Comparison of ENCODE assay signal across 9 cellular contexts in genomic region chr1:111223126-111223443, GRCh38. TPM values are rescaled to one million over a fixed set of nuclear protein-coding genes. Genes with fewer than 3 reads are reported as not detected.
A peak's percentile ranks its signal among the peaks of the same experiment; 100 is the strongest.
DNase-seq lines count a peak whose midpoint lies in the region; ATAC-seq and TF ChIP-seq lines count a peak whose summit lies in the region.
"Had no signal": no experiment of that assay in that cellular context is flagged by ENCODE, and none has a peak within 500 bp of the region (broad histone marks: within the 10 kb centered on the region; RNA-seq: fewer than 3 reads in every experiment).

No MANE protein-coding gene starts in this region.

- no peak overlapping the region for H2BK5ac ChIP-seq in H9 (ENCODE audit: insufficient read length, low read length)
- H2BK5ac ChIP-seq in mesendoderm (ENCODE audit: low read length) = no peak overlapping the region

- H2AK5ac ChIP-seq in H9 (ENCODE audit: insufficient read length, low read length) (no peak overlapping the region), mesendoderm (ENCODE audit: low read length) (no peak overlapping the region)

- H4K8ac ChIP-seq in H9 (replicated peaks; ENCODE audit: insufficient read length, low read depth, low read length) = no peak overlapping the region
- H4K8ac ChIP-seq in mesendoderm (ENCODE audit: low read depth, low read length) = no peak overlapping the region

- no peak overlapping the region for H3K4ac ChIP-seq in H9 (ENCODE audit: low read depth, low read length)
- H3K4ac ChIP-seq in mesendoderm (ENCODE audit: low read depth, low read length) = no peak overlapping the region

- intact Hi-C loops in sigmoid colon (cut with DNase I) = loop anchor here (1.0 to 2.0 kb wide), 2 partner anchors 176 to 546 kb away; no protein-coding TSS in a partner anchor

- H3K9ac ChIP-seq in H9 (ENCODE audit: extremely low read depth, insufficient read length, low read length) = no peak overlapping the region
- peak overlapping the region; percentile 3 for H3K9ac ChIP-seq in mesendoderm (ENCODE audit: low read length)
- no peak overlapping the region for H3K9ac ChIP-seq in endodermal cell (ENCODE audit: extremely low read depth, low read length, poor library complexity, severe bottlenecking)

- H3K4me1 Mint-ChIP-seq in H9 (peaks cover 50 to 54% of the 10 kb centered on the region in 2 experiments), endodermal cell (peaks cover 44% of the 10 kb centered on the region)

- no CpG with 5 or more reads among the region's 1 CpG for whole genome bisulfite sequencing in H9 (ENCODE audit: extremely low coverage, insufficient read length, low lambda C conversion rate)
- no CpG with 5 or more reads among the region's 1 CpG for WGBS in mesendoderm (ENCODE audit: extremely low coverage, insufficient coverage, low lambda C conversion rate)
- 59 to 62% methylated on average over 1 of the region's 1 CpG for WGBS in sigmoid colon, 2 donors
- 65 to 86% methylated on average over 1 of the region's 1 CpG for WGBS in endodermal cell (ENCODE audit: insufficient coverage in 1 of 2, insufficient read length in 1 of 2), 2 experiments

- H3K79me1 ChIP-seq in H9 (ENCODE audit: insufficient read depth, low read depth, low read length, poor library complexity, severe bottlenecking) (no peaks in the 10 kb centered on the region), mesendoderm (ENCODE audit: low read length) (no peaks in the 10 kb centered on the region)

- no peak for TF ChIP-seq POLR2A in sigmoid colon (IDR thresholded peaks at IDR 0.05)

- no peak overlapping the region for H4K91ac ChIP-seq in H9 (ENCODE audit: insufficient read length, low read depth, low read length)

- H2BK15ac ChIP-seq in H9 (ENCODE audit: low read depth, low read length) (no peak overlapping the region), mesendoderm (replicated peaks; ENCODE audit: low read depth) (no peak overlapping the region)

- H2BK20ac ChIP-seq in H9 (ENCODE audit: low read depth, low read length, poor library complexity, severe bottlenecking) = no peak overlapping the region

- H2BK120ac ChIP-seq in H9 (ENCODE audit: low read depth, low read length, poor library complexity, severe bottlenecking) = no peak overlapping the region
- H2BK120ac ChIP-seq in mesendoderm (ENCODE audit: low read depth, low read length) = no peak overlapping the region

- H2BK12ac ChIP-seq in H9 (ENCODE audit: insufficient read length, low read depth, low read length) = no peak overlapping the region

- H3T11ph ChIP-seq in H9 (ENCODE audit: low read length) = no peak overlapping the region

- H3K36me3 ChIP-seq in mesendoderm (ENCODE audit: control insufficient read depth, insufficient read depth, low read length) (no peaks in the 10 kb centered on the region), sigmoid colon (no peaks in the 10 kb centered on the region), endodermal cell (ENCODE audit: control insufficient read depth, insufficient read depth, low read length) (no peaks in the 10 kb centered on the region)

- H4K20me1 ChIP-seq in H9 (ENCODE audit: control insufficient read depth, insufficient read depth, insufficient read length) = no peaks in the 10 kb centered on the region

- no peak overlapping the region for H3K4me3 Mint-ChIP-seq in H9
- H3K4me3 Mint-ChIP-seq in endodermal cell = no peak overlapping the region

- H3K56ac ChIP-seq in H9 (ENCODE audit: insufficient read length, low read depth, low read length) (no peak overlapping the region), mesendoderm (ENCODE audit: low read length) (peak overlapping the region; percentile 44)

- peak; percentile 1 for TF ChIP-seq CTCF in C4-2B (conservative IDR thresholded peaks at IDR 0.05)
- TF ChIP-seq CTCF in H9 (conservative IDR thresholded peaks at IDR 0.05) = peak; percentile 5; the same call in 1 of the 3 replicates
- no peak for TF ChIP-seq CTCF in sigmoid colon (IDR thresholded peaks at IDR 0.05)
- no peak for TF ChIP-seq CTCF in endodermal cell (conservative IDR thresholded peaks at IDR 0.05)

- H3K18ac ChIP-seq in H9 (ENCODE audit: insufficient read length, low read depth, low read length) (no peak overlapping the region), mesendoderm (ENCODE audit: low read length) (no peak overlapping the region)

- H3K4me2 ChIP-seq in H9 (ENCODE audit: insufficient read depth, insufficient read length, low read length) (no peak overlapping the region), mesendoderm (ENCODE audit: low read length) (no peak overlapping the region)

- H3K23me2 ChIP-seq in H9 (ENCODE audit: insufficient read length, low read depth, low read length, poor library complexity, severe bottlenecking) = no peaks in the 10 kb centered on the region

- DNase-seq in H9 (no peak), mesendoderm (no peak), sigmoid colon (no peak), kidney glomerular epithelial cell (lab: John Stamatoyannopoulos, UW) (no peak), endodermal cell (no peak), AG08395 (ENCODE audit: low spot score) (no peak)
- DNase-seq in activated naive CD4-positive, alpha-beta T cell treated with anti-CD3 and anti-CD28 coated beads, Interleukin-2, amount 50 U/mL, for 72 hours (ENCODE audit: low spot score in 2 of 2) = no peak

- H3K9me3 Mint-ChIP-seq in H9 (no peaks in the 10 kb centered on the region), endodermal cell (peaks cover 5% of the 10 kb centered on the region)
- peaks cover 3% of the 10 kb centered on the region in 2 donors for H3K9me3 Mint-ChIP-seq in activated naive CD4-positive, alpha-beta T cell treated with anti-CD3 and anti-CD28 coated beads, Interleukin-2, amount 50 U/mL, for 72 hours

- no peak overlapping the region for H3K27ac ChIP-seq in C4-2B
- H3K27ac ChIP-seq in H9 (ENCODE audit: insufficient read length, low read depth, low read length) = no peak overlapping the region
- no peak overlapping the region for H3K27ac ChIP-seq in mesendoderm (ENCODE audit: low read depth, low read length)
- no peak overlapping the region for H3K27ac ChIP-seq in sigmoid colon
- H3K27ac ChIP-seq in endodermal cell (ENCODE audit: low read depth, low read length) = no peak overlapping the region

- H3K36me3 Mint-ChIP-seq in H9 (ENCODE audit: insufficient read depth in 1 of 3, low read depth in 3 of 3) (no peaks in the 10 kb centered on the region; a peak in 1 of 7 replicates), endodermal cell (ENCODE audit: low read depth) (no peaks in the 10 kb centered on the region)
- peaks cover 0 to 8% of the 10 kb centered on the region in 2 donors for H3K36me3 Mint-ChIP-seq in activated naive CD4-positive, alpha-beta T cell treated with anti-CD3 and anti-CD28 coated beads, Interleukin-2, amount 50 U/mL, for 72 hours

- H3K27me3 ChIP-seq in H9 (ENCODE audit: insufficient read depth, low read length) (no peaks in the 10 kb centered on the region), mesendoderm (ENCODE audit: insufficient read depth, low read length, poor library complexity) (no peaks in the 10 kb centered on the region), sigmoid colon (no peaks in the 10 kb centered on the region), endodermal cell (ENCODE audit: control insufficient read depth, insufficient read depth, low read length, poor library complexity, severe bottlenecking) (no peaks in the 10 kb centered on the region)

- H3K79me2 ChIP-seq in H9 (ENCODE audit: insufficient read depth, low read length) = no peaks in the 10 kb centered on the region
- no peaks in the 10 kb centered on the region for H3K79me2 ChIP-seq in mesendoderm (ENCODE audit: control insufficient read depth, insufficient read depth, low read length)

- no peak for TF ChIP-seq EP300 in sigmoid colon (IDR thresholded peaks at IDR 0.05)

- H4K5ac ChIP-seq in H9 (ENCODE audit: insufficient read length, low read depth, low read length) (no peak overlapping the region), mesendoderm (ENCODE audit: low read length) (no peak overlapping the region)

- H3K9me3 ChIP-seq in H9 (ENCODE audit: control insufficient read depth, low read depth, low read length) (no peaks in the 10 kb centered on the region), sigmoid colon (no peaks in the 10 kb centered on the region), endodermal cell (ENCODE audit: control insufficient read depth, low read length) (no peaks in the 10 kb centered on the region)
- H3K9me3 ChIP-seq: mucosa of descending colon had no signal

- H3K14ac ChIP-seq in H9 (ENCODE audit: insufficient read depth, low read length) = no peak overlapping the region

- H3K27ac Mint-ChIP-seq in H9 = peak overlapping the region in 1 of 3 experiments; percentile 58; a peak in 1 of 7 replicates
- peak overlapping the region; percentile 96 to 100 for H3K27ac Mint-ChIP-seq in activated naive CD4-positive, alpha-beta T cell treated with anti-CD3 and anti-CD28 coated beads, Interleukin-2, amount 50 U/mL, for 72 hours
- H3K27ac Mint-ChIP-seq in endodermal cell = no peak overlapping the region

- H3K27me3 Mint-ChIP-seq in H9 (ENCODE audit: low read depth) (peaks cover 12% of the 10 kb centered on the region), endodermal cell (ENCODE audit: insufficient read depth) (no peaks in the 10 kb centered on the region)

- ATAC-seq in activated naive CD4-positive, alpha-beta T cell treated with anti-CD3 and anti-CD28 coated beads, Interleukin-2, amount 50 U/mL, for 72 hours = no peak

- H3K23ac ChIP-seq in H9 (ENCODE audit: insufficient read length, low read depth, low read length) = no peak overlapping the region
- H3K23ac ChIP-seq in mesendoderm (ENCODE audit: low read length) = no peak overlapping the region

- H3K4me3 ChIP-seq in mesendoderm (ENCODE audit: low read length) (no peak overlapping the region), sigmoid colon (no peak overlapping the region), endodermal cell (ENCODE audit: low read length) (no peak overlapping the region)
- H3K4me3 ChIP-seq: mucosa of descending colon had no signal

- H2AFZ ChIP-seq in H9 (ENCODE audit: low read length) = no peak overlapping the region

- peaks cover 2% of the 10 kb centered on the region for H3K4me1 ChIP-seq in H9 (ENCODE audit: insufficient read depth, low read length)
- H3K4me1 ChIP-seq in mesendoderm (ENCODE audit: control insufficient read depth, low read depth, low read length) = peaks cover 8% of the 10 kb centered on the region
- peaks cover 0 to 8% (median 0%) of the 10 kb centered on the region in 4 donors for H3K4me1 ChIP-seq in sigmoid colon
- H3K4me1 ChIP-seq in endodermal cell (ENCODE audit: control insufficient read depth, insufficient read depth, low read length) = peaks cover 9% of the 10 kb centered on the region

RNA-seq across cellular contexts. Expression of gene CHI3L2, which starts 4.4 kb away (rescaled TPM):
- total RNA-seq in H9 (2021) (not detected in 2 replicates), sigmoid colon (1 to 10 TPM in 2 of 4 donors, under 1 TPM in 1, not detected in 1; 0.71 to 2.6 (median 1.8) TPM), endodermal cell (not detected)
- total RNA-seq in activated naive CD4-positive, alpha-beta T cell treated with anti-CD3 and anti-CD28 coated beads, Interleukin-2, amount 50 U/mL, for 72 hours = 10 to 100 TPM; 13.8 to 25.0 TPM
- polyA plus RNA-seq in mesendoderm (2013, experiment 1 of 2) = 0.13 TPM
- not detected for polyA plus RNA-seq in mesendoderm (2013, experiment 2 of 2)
- 10 to 100 TPM in 1 of 3 donors, not detected in 2; 11.0 TPM for polyA plus RNA-seq in sigmoid colon
- polyA plus RNA-seq in endodermal cell (2013, experiment 1 of 2) = not detected
- polyA plus RNA-seq in endodermal cell (2013, experiment 2 of 2) = not detected

RNA-seq across cellular contexts. Expression of gene DENND2D, which starts 22.6 kb away (rescaled TPM):
- 0.11 and 0.29 TPM in 2 replicates for total RNA-seq in H9 (2021)
- total RNA-seq in activated naive CD4-positive, alpha-beta T cell treated with anti-CD3 and anti-CD28 coated beads, Interleukin-2, amount 50 U/mL, for 72 hours = 100 to 1,000 TPM; 213 to 221 TPM
- polyA plus RNA-seq in mesendoderm (2013, experiment 1 of 2) = 0.53 TPM
- 0.46 TPM for polyA plus RNA-seq in mesendoderm (2013, experiment 2 of 2)
- 1 to 10 TPM; 2.3 to 5.9 (median 4.8) TPM for total RNA-seq in sigmoid colon
- polyA plus RNA-seq in sigmoid colon = 10 to 100 TPM; 34.2 to 77.0 (median 46.5) TPM
- total RNA-seq in endodermal cell = 1 to 10 TPM in 1 of 2 donors, under 1 TPM in 1; 0.89 to 2.6 TPM
- polyA plus RNA-seq in endodermal cell (2013, experiment 1 of 2) = not detected
- not detected for polyA plus RNA-seq in endodermal cell (2013, experiment 2 of 2)

Comparison
In these comparisons a context has a peak if more than half of its experiments do, and no peak if none do; other contexts are left out.
1. CTCF ChIP-seq: peak in C4-2B (single experiment) and H9 (single experiment); none in sigmoid colon (0 of 4) and endodermal cell (single experiment).
2. RNA of gene CHI3L2, which starts 4.4 kb away (total RNA-seq): 13.8 to 25.0 TPM in activated naive CD4-positive, alpha-beta T cell treated with anti-CD3 and anti-CD28 coated beads, Interleukin-2, amount 50 U/mL, for 72 hours; 0.71 to 2.6 TPM in sigmoid colon, not detected in endodermal cell and not detected in H9; every median in the first group is over 4 times any median in the second.
3. RNA of gene DENND2D, which starts 22.6 kb away (total RNA-seq): 213 to 221 TPM in activated naive CD4-positive, alpha-beta T cell treated with anti-CD3 and anti-CD28 coated beads, Interleukin-2, amount 50 U/mL, for 72 hours; 2.3 to 5.9 TPM in sigmoid colon, 0.89 to 2.6 TPM in endodermal cell and 0.11 to 0.29 TPM in H9; every median in the first group is over 10 times any median in the second.